ENCODE assay signal across 12 cellular contexts in genomic region chr10:101938316-101939272, GRCh38.
DNase-seq lines count a peak whose midpoint lies in the region; ATAC-seq and TF ChIP-seq lines count a peak whose summit lies in the region.
"Had no signal": no experiment of that assay in that cellular context is flagged by ENCODE, and none has a peak within 500 bp of the region (broad histone marks: within the 10 kb centered on the region; RNA-seq: fewer than 3 reads in every experiment).

No MANE protein-coding gene starts in this region.

- H3K79me2 ChIP-seq in smooth muscle cell (ENCODE audit: low read depth): peaks cover 5% of the 10 kb centered on the region
- H3K79me2 ChIP-seq: parathyroid adenoma had no signal

- H3K27me3 Mint-ChIP-seq in WTC11 (ENCODE audit: low read depth): no peaks in the 10 kb centered on the region
- H3K27me3 Mint-ChIP-seq: dendritic cell treated with granulocyte-macrophage colony-stimulating factor and Interleukin-4, amounts not matched to agents 40 ng/mL and 50 ng/mL, for 4 days had no signal

- H3K27ac Mint-ChIP-seq in WTC11: peak overlapping the region; percentile 71; the same call in 1 of the 2 replicates
- H3K27ac Mint-ChIP-seq: dendritic cell treated with granulocyte-macrophage colony-stimulating factor and Interleukin-4, amounts not matched to agents 40 ng/mL and 50 ng/mL, for 4 days had no signal

- TF ChIP-seq CTCF in WTC11 (IDR thresholded peaks at IDR 0.05) (no peak), smooth muscle cell (IDR thresholded peaks at IDR 0.05; ENCODE audit: borderline replicate concordance, insufficient read depth, poor library complexity, severe bottlenecking) (no peak)

- 56% methylated on average over 5 of the region's 5 CpGs for WGBS in right cardiac atrium
- WGBS in smooth muscle cell (ENCODE audit: low lambda C conversion rate): 64% methylated on average over 5 of the region's 5 CpGs

- H3K9me3 ChIP-seq in right cardiac atrium (ENCODE audit: control insufficient read depth, low read length) (no peaks in the 10 kb centered on the region), smooth muscle cell (replicated peaks; ENCODE audit: low read depth) (no peaks in the 10 kb centered on the region)

- peak; percentile 94 for DNase-seq in HCEC 1CT
- no peak for DNase-seq in WTC11 (ENCODE audit: low spot score)
- no peak for DNase-seq in right cardiac atrium
- no peak for DNase-seq in smooth muscle cell (lab: John Stamatoyannopoulos, UW; ENCODE audit: unreplicated experiment)
- no peak for DNase-seq in cerebellum (ENCODE audit: low spot score)
- no peak for DNase-seq in ACHN
- no peak for DNase-seq in amniotic stem cell (lab: John Stamatoyannopoulos, UW)
- DNase-seq: activated CD4-positive, alpha-beta T cell treated with anti-CD3 and anti-CD28 coated beads for 48 hours; NCI-H446 treated with DMSO at 0.1 percent for 48 hours had no signal

- no peak overlapping the region for H3K4me3 Mint-ChIP-seq in WTC11
- H3K4me3 Mint-ChIP-seq: dendritic cell treated with granulocyte-macrophage colony-stimulating factor and Interleukin-4, amounts not matched to agents 40 ng/mL and 50 ng/mL, for 4 days had no signal

- 0 out of 2 replicates have a peak, but pooled peaks cover 6% of the 10 kb centered on the region for H3K36me3 Mint-ChIP-seq in WTC11

- H2AFZ ChIP-seq in smooth muscle cell (ENCODE audit: low read depth): no peak overlapping the region
- H2AFZ ChIP-seq: parathyroid adenoma had no signal

- H3F3A ChIP-seq in smooth muscle cell (ENCODE audit: low read depth): peaks cover 44% of the 10 kb centered on the region

- peak overlapping the region; percentile 65 for H3K9ac ChIP-seq in smooth muscle cell (ENCODE audit: low read depth)
- H3K9ac ChIP-seq: parathyroid adenoma had no signal

- H3K4me3 ChIP-seq in right cardiac atrium (ENCODE audit: low read length) (no peak overlapping the region), smooth muscle cell (no peak overlapping the region)

- peaks cover 36% of the 10 kb centered on the region for H4K20me1 ChIP-seq in smooth muscle cell (ENCODE audit: low read depth)

- POLR2A ChIA-PET in WTC11 (lab: Charles Lee): interaction anchor here (0.8 kb wide), 1 partner anchor 10 kb away, joined by 4 read pairs; no protein-coding TSS in a partner anchor

- H3K27me3 ChIP-seq in right cardiac atrium (ENCODE audit: control insufficient read depth, insufficient read depth) (no peaks in the 10 kb centered on the region), smooth muscle cell (ENCODE audit: low read depth) (no peaks in the 10 kb centered on the region)

- no peaks in the 10 kb centered on the region for H3K36me3 ChIP-seq in smooth muscle cell (ENCODE audit: low read depth)

- in situ Hi-C loops in ACHN (cut with HindIII; ENCODE audit: low pct_ligation_motif_present, low pct_unique_long_range_greater_than_20kb, low sequenced_read_pairs): no loop called here

- CTCF ChIA-PET in WTC11 (lab: Charles Lee): interaction anchor here (0.6 to 1.4 kb wide), 3 partner anchors 49 to 100 kb away, joined by 3 to 5 read pairs (median 4); no protein-coding TSS in a partner anchor

- no peaks in the 10 kb centered on the region for H3K4me1 Mint-ChIP-seq in WTC11

- H3K4me2 ChIP-seq in smooth muscle cell: peak overlapping the region; percentile 77

- ATAC-seq in WTC11 (no peak), right cardiac atrium (peak; percentile 57 to 78), HG02884 (IDR thresholded peaks at IDR 0.05; ENCODE audit: unreplicated experiment) (no peak)

- H3K4me1 ChIP-seq in right cardiac atrium (ENCODE audit: control insufficient read depth, insufficient read depth, low read length) (peaks cover 6% of the 10 kb centered on the region), smooth muscle cell (ENCODE audit: low read depth) (peaks cover 40% of the 10 kb centered on the region)
- H3K4me1 ChIP-seq: parathyroid adenoma had no signal

- H3K27ac ChIP-seq in right cardiac atrium (ENCODE audit: low read length) (peak overlapping the region; percentile 91), smooth muscle cell (ENCODE audit: low read depth) (peak overlapping the region; percentile 91)
- H3K27ac ChIP-seq: parathyroid adenoma had no signal

- peaks cover 3% of the 10 kb centered on the region; the same call in 1 of the 2 replicates for H3K9me3 Mint-ChIP-seq in WTC11
- H3K9me3 Mint-ChIP-seq: dendritic cell treated with granulocyte-macrophage colony-stimulating factor and Interleukin-4, amounts not matched to agents 40 ng/mL and 50 ng/mL, for 4 days had no signal

- intact Hi-C loops in right cardiac atrium (cut with DNase I): no loop called here

TF ChIP-seq in WTC11, 78 proteins besides CTCF, POLR2A, EP300 and RAD21:
- no peak for TF ChIP-seq E2F4 (CRISPR knock-in tag; IDR thresholded peaks at IDR 0.05; ENCODE audit: borderline replicate concordance, low read depth)
- TF ChIP-seq FOXJ3 (CRISPR knock-in tag; IDR thresholded peaks at IDR 0.05; ENCODE audit: borderline replicate concordance): no peak

Comparison
In these comparisons a context has a peak if more than half of its experiments do, and no peak if none do; other contexts are left out.
1. ATAC-seq: peak in right cardiac atrium (2 of 2); none in WTC11 (single experiment) and HG02884 (single experiment).